Comparison of ENCODE assay signal across 12 cellular contexts in the genomic region with DNA sequence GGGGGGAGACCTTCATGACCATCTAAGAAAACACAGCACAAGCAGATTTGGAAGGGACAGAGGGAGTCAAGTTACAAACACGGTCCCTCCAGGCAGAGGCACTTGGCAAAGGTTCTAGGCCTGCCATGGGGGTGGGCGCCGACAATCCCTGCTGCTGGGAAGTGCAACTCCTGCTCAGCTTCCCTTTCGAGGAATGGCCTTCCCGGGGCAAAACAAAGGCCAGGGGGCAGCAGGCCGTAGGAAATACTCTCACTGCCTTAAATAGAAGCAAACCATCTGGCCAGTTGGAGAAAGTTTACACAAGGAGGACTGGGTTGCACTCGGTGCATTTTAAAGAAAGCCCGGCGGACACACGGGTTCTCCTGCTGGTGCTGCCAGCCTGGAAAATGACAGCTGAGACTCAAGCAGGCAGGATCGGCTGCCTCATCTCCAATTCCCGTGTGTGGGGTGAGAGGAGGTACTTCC.
A peak's percentile ranks its signal among the peaks of the same experiment; 100 is the strongest.
DNase-seq lines count a peak whose midpoint lies in the region; ATAC-seq and TF ChIP-seq lines count a peak whose summit lies in the region.
"Had no signal": no experiment of that assay in that cellular context is flagged by ENCODE, and none has a peak within 500 bp of the region (broad histone marks: within the 10 kb centered on the region; RNA-seq: fewer than 3 reads in every experiment).

No MANE protein-coding gene starts in this region.

- DNase-seq in Peyer's patch (peak in 1 of 3 donors; percentile 58), heart right ventricle (no peak), psoas muscle (no peak), amniotic stem cell (lab: John Stamatoyannopoulos, UW) (no peak), kidney glomerular epithelial cell (lab: John Stamatoyannopoulos, UW) (no peak), EL (no peak), HPDE6-E6E7 (ENCODE audit: extremely low spot score) (no peak)
- DNase-seq: activated CD4-positive, alpha-beta T cell treated with anti-CD3 and anti-CD28 coated beads, Interleukin-2, amount 50 U/mL, for 48 hours; activated naive CD4-positive, alpha-beta T cell had no signal

- H3K4me1 ChIP-seq in Peyer's patch, result peaks cover 4 to 95% (median 24%) of the 10 kb centered on the region in 4 donors
- H3K4me1 ChIP-seq in heart right ventricle, result peaks cover 18 to 57% (median 49%) of the 10 kb centered on the region in 9 donors
- peaks cover 33% of the 10 kb centered on the region for H3K4me1 ChIP-seq in psoas muscle

- H3K36me3 ChIP-seq in Peyer's patch (peaks cover 0 to 4% (median 0%) of the 10 kb centered on the region in 3 donors), heart right ventricle (peaks cover 0 to 3% (median 0%) of the 10 kb centered on the region in 9 donors), psoas muscle (ENCODE audit: insufficient read depth in 1 of 2, low read depth in 1 of 2) (no peaks in the 10 kb centered on the region)

- no peaks in the 10 kb centered on the region for H3K9me3 ChIP-seq in Peyer's patch
- no peaks in the 10 kb centered on the region for H3K9me3 ChIP-seq in heart right ventricle
- no peaks in the 10 kb centered on the region for H3K9me3 ChIP-seq in psoas muscle
- H3K9me3 ChIP-seq: BLaER1 had no signal

- no peaks in the 10 kb centered on the region for H3K27me3 ChIP-seq in Peyer's patch
- H3K27me3 ChIP-seq in heart right ventricle, result no peaks in the 10 kb centered on the region
- no peaks in the 10 kb centered on the region for H3K27me3 ChIP-seq in psoas muscle (ENCODE audit: insufficient read depth in 3 of 3, low read length in 2 of 3)
- H3K27me3 ChIP-seq: BLaER1 had no signal

- intact Hi-C loops in heart right ventricle (cut with DNase I) (loop anchor here in 3 of 10 donors (5.0 to 10.0 kb wide), 2 partner anchors 42 to 65 kb away; a partner anchor contains a TSS), psoas muscle (cut with DNase I) (no loop called here)

- no peak for TF ChIP-seq POLR2A in Peyer's patch (IDR thresholded peaks at IDR 0.05)

- peak overlapping the region in 2 of 4 donors; percentile 25 to 35 for H3K4me3 ChIP-seq in Peyer's patch
- H3K4me3 ChIP-seq in heart right ventricle, result no peak overlapping the region
- peak overlapping the region; percentile 18 for H3K4me3 ChIP-seq in psoas muscle
- H3K4me3 ChIP-seq: BLaER1, skin epidermis had no signal

- ATAC-seq in heart right ventricle (peak in 5 of 8 donors; percentile 3 to 39 (median 27)), psoas muscle (peak; percentile 17 to 81 (median 70))

- 16 to 26% methylated on average over 12 of the region's 12 CpGs for WGBS in heart right ventricle, 2 donors
- 12 to 18% (median 12%) methylated on average over 12 of the region's 12 CpGs for WGBS in psoas muscle, 3 donors

- TF ChIP-seq CTCF in C4-2B (conservative IDR thresholded peaks at IDR 0.05) (no peak), Peyer's patch (IDR thresholded peaks at IDR 0.05) (no peak), heart right ventricle (IDR thresholded peaks at IDR 0.05) (peak in 3 of 9 donors; percentile 18 to 30 (median 22)), psoas muscle (IDR thresholded peaks at IDR 0.05) (no peak)

- H3K27ac ChIP-seq in C4-2B (peak overlapping the region; percentile 50), Peyer's patch (peak overlapping the region in 3 of 4 donors; percentile 78 to 96 (median 91)), heart right ventricle (peak overlapping the region in 5 of 10 donors; percentile 3 to 72 (median 53)), psoas muscle (peak overlapping the region; percentile 46)
- H3K27ac ChIP-seq: BLaER1 had no signal
